21 cellular contexts compared by ENCODE assay signal in the genomic region with DNA sequence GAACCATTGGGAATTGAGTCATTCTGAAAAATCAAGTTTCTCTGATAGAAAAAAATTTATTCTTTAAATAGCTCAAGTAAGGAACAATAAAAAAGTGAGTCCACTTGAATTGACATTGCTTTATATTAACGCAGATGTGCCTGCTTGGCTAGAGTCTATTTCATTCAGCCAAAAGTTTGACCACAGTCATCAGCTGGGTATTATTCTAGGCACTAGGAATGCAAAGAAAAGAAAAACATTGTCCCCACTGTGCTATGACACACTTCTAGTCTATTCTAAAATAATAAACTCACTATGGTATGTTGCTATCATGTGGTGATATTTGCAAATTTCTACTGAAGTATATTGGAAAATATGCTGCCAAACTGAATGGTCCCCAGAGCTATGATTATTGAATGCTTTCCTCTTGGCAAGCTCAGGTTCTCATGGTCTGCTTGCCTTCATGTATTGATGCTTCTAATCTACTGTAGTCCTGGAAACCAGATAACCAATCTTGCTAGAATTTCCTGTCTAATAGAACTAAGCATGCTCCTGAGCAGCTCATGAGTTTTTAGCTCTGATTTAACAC. TPM values are rescaled to one million over a fixed set of nuclear protein-coding genes. Genes with fewer than 3 reads are reported as not detected.
A peak's percentile ranks its signal among the peaks of the same experiment; 100 is the strongest.
DNase-seq lines count a peak whose midpoint lies in the region; ATAC-seq, FAIRE-seq and TF ChIP-seq lines count a peak whose summit lies in the region.
"Had no signal": no experiment of that assay in that cellular context is flagged by ENCODE, and none has a peak within 500 bp of the region (broad histone marks: within the 10 kb centered on the region; RNA-seq: fewer than 3 reads in every experiment).

No MANE protein-coding gene starts in this region.

- H3K4me1 ChIP-seq in GM23248 (ENCODE audit: insufficient read depth) (no peaks in the 10 kb centered on the region), astrocyte (ENCODE audit: insufficient read depth, low read length) (peaks cover 22% of the 10 kb centered on the region), tibial artery (peaks cover 0 to 15% (median 4%) of the 10 kb centered on the region in 4 donors)
- H3K4me1 ChIP-seq: testis had no signal

- FAIRE-seq in astrocyte (lab: Jason Lieb, UNC): peak; percentile 88
- FAIRE-seq: GM12878 had no signal

- H3F3A ChIP-seq in GM23248 (ENCODE audit: insufficient read depth): no peaks in the 10 kb centered on the region; the same call in 1 of the 2 replicates

- H4K20me1 ChIP-seq in GM23248 (ENCODE audit: insufficient read depth): no peaks in the 10 kb centered on the region
- no peaks in the 10 kb centered on the region for H4K20me1 ChIP-seq in astrocyte (ENCODE audit: insufficient read depth, low read length)

- H3K27me3 Mint-ChIP-seq in astrocyte (ENCODE audit: low read depth, unreplicated experiment): peaks cover 3% of the 10 kb centered on the region

- H3K36me3 ChIP-seq in GM23248 (ENCODE audit: low read depth) (no peaks in the 10 kb centered on the region), astrocyte (ENCODE audit: insufficient read depth, low read length) (no peaks in the 10 kb centered on the region), tibial artery (no peaks in the 10 kb centered on the region)

- ATAC-seq in HG03442 (IDR thresholded peaks at IDR 0.05; ENCODE audit: unreplicated experiment): no peak
- ATAC-seq: GM12878 had no signal

- DNase-seq in GM23248 (peak; percentile 56), astrocyte (ENCODE audit: low read depth) (peak; percentile 99), iris pigment epithelial cell (ENCODE audit: low read depth) (peak; percentile 47), DMS 273 (lab: John Stamatoyannopoulos, UW; ENCODE audit: unreplicated experiment) (no peak), HT-29 (ENCODE audit: low spot score) (no peak), tibial artery (no peak)
- DNase-seq: activated effector memory CD4-positive, alpha-beta T cell treated with anti-CD3 and anti-CD28 coated beads, Interleukin-2, amount 50 U/mL, for 16 hours; CD4-positive, alpha-beta T cell; dorsolateral prefrontal cortex; erythroblast; NCI-H1694; NCI-H510A treated with DMSO at 0.1 percent for 48 hours; nucleus accumbens; SIG-M5; testis had no signal

- H3K9me3 Mint-ChIP-seq in astrocyte (ENCODE audit: unreplicated experiment): no peaks in the 10 kb centered on the region
- H3K9me3 Mint-ChIP-seq: CD4-positive, alpha-beta T cell had no signal

- no peak overlapping the region for H3K9ac ChIP-seq in GM23248
- peak overlapping the region; percentile 56 for H3K9ac ChIP-seq in astrocyte (ENCODE audit: low read length)

- no peaks in the 10 kb centered on the region for H3K9me2 ChIP-seq in GM23248 (ENCODE audit: insufficient read depth)

- H2AFZ ChIP-seq in GM23248: no peak overlapping the region
- no peak overlapping the region for H2AFZ ChIP-seq in astrocyte (ENCODE audit: low read depth, low read length)

- H3K4me3 ChIP-seq in GM23248 (no peak overlapping the region), astrocyte (ENCODE audit: insufficient read depth, low read depth, low read length) (no peak overlapping the region), tibial artery (no peak overlapping the region)
- H3K4me3 ChIP-seq: dorsolateral prefrontal cortex, GM12878, testis had no signal

- no peak overlapping the region for H3K27ac Mint-ChIP-seq in astrocyte (ENCODE audit: unreplicated experiment)
- H3K27ac Mint-ChIP-seq: CD4-positive, alpha-beta T cell had no signal

- 54 to 56% methylated on average over 1 of the region's 1 CpG for WGBS in GM23248 (ENCODE audit: low coverage in 1 of 2, low lambda C conversion rate in 2 of 2, missing lambda C conversion rate in 2 of 2), 2 experiments

- no peaks in the 10 kb centered on the region for H3K79me2 ChIP-seq in GM23248 (ENCODE audit: insufficient read depth)
- H3K79me2 ChIP-seq in astrocyte (ENCODE audit: insufficient read depth, low read length): no peaks in the 10 kb centered on the region

- H3K9me3 ChIP-seq in GM23248 (ENCODE audit: low read depth) (no peaks in the 10 kb centered on the region), astrocyte (ENCODE audit: insufficient read depth, low read depth, low read length) (no peaks in the 10 kb centered on the region), tibial artery (no peaks in the 10 kb centered on the region)
- H3K9me3 ChIP-seq: testis had no signal

- no peak overlapping the region for H3K4me3 Mint-ChIP-seq in astrocyte (ENCODE audit: unreplicated experiment)
- H3K4me3 Mint-ChIP-seq: CD4-positive, alpha-beta T cell had no signal

- no peaks in the 10 kb centered on the region for H3K4me1 Mint-ChIP-seq in astrocyte (ENCODE audit: low read depth, unreplicated experiment)

- no peaks in the 10 kb centered on the region for H3K36me3 Mint-ChIP-seq in astrocyte (ENCODE audit: low read depth, unreplicated experiment)

- no peak for TF ChIP-seq CTCF in astrocyte (IDR thresholded peaks at IDR 0.05; ENCODE audit: insufficient read depth, low read depth, low read length)
- no peak for TF ChIP-seq CTCF in tibial artery (IDR thresholded peaks at IDR 0.05)

- intact Hi-C loops in tibial artery (cut with DNase I; ENCODE audit: low total_unique reads): no loop called here

- H3K27ac ChIP-seq in GM23248 (peak overlapping the region; percentile 37), astrocyte (ENCODE audit: low read depth, low read length) (peak overlapping the region; percentile 86), tibial artery (no peak overlapping the region)
- H3K27ac ChIP-seq: dorsolateral prefrontal cortex, testis had no signal

- no peak overlapping the region for H3K4me2 ChIP-seq in GM23248 (ENCODE audit: unreplicated experiment)
- peak overlapping the region; percentile 60 for H3K4me2 ChIP-seq in astrocyte (ENCODE audit: low read length)

- H3K27me3 ChIP-seq in GM23248 (replicated peaks; ENCODE audit: insufficient read depth): no peaks in the 10 kb centered on the region; the same call in 1 of the 2 replicates
- no peaks in the 10 kb centered on the region for H3K27me3 ChIP-seq in astrocyte (ENCODE audit: insufficient read depth, low read length)
- H3K27me3 ChIP-seq in tibial artery: no peaks in the 10 kb centered on the region
- H3K27me3 ChIP-seq: dorsolateral prefrontal cortex, testis had no signal

- in situ Hi-C loops in GM23248 (cut with MboI): loop anchor here (25.0 kb wide), 1 partner anchor 429 kb away; no protein-coding TSS in a partner anchor

RNA-seq across cellular contexts. Expression of gene SFRP4, which starts 8.3 kb away (rescaled TPM):
- total RNA-seq in GM23248 (2014; rRNA removed; shearing (Covaris generic)): 0.13 and 0.32 TPM in 2 replicates
- polyA plus RNA-seq in GM23248 (2016; fragmentation: Nextera tagmentation; extraction: Ambion mirVana): 0.21 and 0.72 TPM in 2 replicates
- 0.19 and 0.39 TPM in 2 replicates for total RNA-seq in astrocyte
- total RNA-seq in HT-29 (2014; rRNA removed; shearing (Covaris generic)): not detected in 2 replicates
- total RNA-seq: CD4-positive, alpha-beta T cell; GM12878; kidney epithelial cell; mononuclear cell; T-helper 2 cell treated with Interferon-gamma antibody and Interleukin-4, amounts not matched to agents 100 ng/mL and 5 ng/mL, for 36 hours had no signal

RNA-seq across cellular contexts. Expression of gene EPDR1, which starts 12.1 kb away (rescaled TPM):
- total RNA-seq in GM23248 (2014; rRNA removed; shearing (Covaris generic)): 1.5 and 5.2 TPM in 2 replicates
- polyA plus RNA-seq in GM23248 (2016; fragmentation: Nextera tagmentation; extraction: Ambion mirVana): 2.0 and 2.5 TPM in 2 replicates
- 20.6 and 23.6 TPM in 2 replicates for total RNA-seq in astrocyte
- total RNA-seq in HT-29 (2014; rRNA removed; shearing (Covaris generic)): not detected in 2 replicates
- total RNA-seq: CD4-positive, alpha-beta T cell had no signal

RNA-seq across cellular contexts. Expression of gene NME8, which starts 59.9 kb away (rescaled TPM):
- total RNA-seq in GM23248 (2014; rRNA removed; shearing (Covaris generic)): not detected in 2 replicates
- not detected in 2 replicates for polyA plus RNA-seq in GM23248 (2016; fragmentation: Nextera tagmentation; extraction: Ambion mirVana)
- total RNA-seq in astrocyte: not detected in 2 replicates
- not detected in 2 replicates for total RNA-seq in HT-29 (2014; rRNA removed; shearing (Covaris generic))
- total RNA-seq: CD4-positive, alpha-beta T cell; kidney epithelial cell; skeletal muscle tissue; T-helper 2 cell treated with Interferon-gamma antibody and Interleukin-4, amounts not matched to agents 100 ng/mL and 5 ng/mL, for 36 hours had no signal

Comparison
In these comparisons a context has a peak if more than half of its experiments do, and no peak if none do; other contexts are left out.
1. DNase-seq: peak in GM23248 (single experiment), astrocyte (single experiment) and iris pigment epithelial cell (single experiment); none in DMS 273 (single experiment), HT-29 (single experiment) and tibial artery (0 of 2).
2. H3K27ac ChIP-seq: peak in GM23248 (single experiment) and astrocyte (single experiment); none in tibial artery (0 of 2).